In the genomic region with DNA sequence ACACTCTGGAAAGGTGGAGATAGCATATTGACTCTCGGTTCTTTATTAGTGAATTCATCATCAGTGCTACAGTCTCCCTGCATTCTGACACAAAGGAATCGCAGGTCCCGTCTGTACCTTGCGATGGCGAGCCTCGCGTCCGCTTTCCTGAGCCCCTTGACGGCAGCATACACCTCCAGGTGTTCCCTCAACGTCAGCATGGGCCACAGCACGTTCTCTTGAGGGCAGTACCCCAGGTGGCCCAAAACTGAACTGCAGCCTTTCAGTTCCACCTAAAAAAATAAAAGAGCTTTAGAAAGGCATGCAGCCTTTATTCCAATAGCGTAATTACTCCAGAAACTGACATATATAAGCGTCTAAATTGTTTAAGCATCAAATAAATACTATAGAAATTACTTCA, we compare ENCODE assay signal across 10 cellular contexts. TPM values are rescaled to one million over a fixed set of nuclear protein-coding genes. Genes with fewer than 3 reads are reported as not detected.
DNase-seq lines count a peak whose midpoint lies in the region; ATAC-seq, FAIRE-seq and TF ChIP-seq lines count a peak whose summit lies in the region.
"Had no signal": no experiment of that assay in that cellular context is flagged by ENCODE, and none has a peak within 500 bp of the region (broad histone marks: within the 10 kb centered on the region; RNA-seq: fewer than 3 reads in every experiment).

No MANE protein-coding gene starts in this region.

- H3K27me3 ChIP-seq in pancreas: no peaks in the 10 kb centered on the region

- H3K9me3 Mint-ChIP-seq in dendritic cell treated with granulocyte-macrophage colony-stimulating factor and Interleukin-4, amounts not matched to agents 40 ng/mL and 50 ng/mL, for 4 days: peaks cover 84% of the 10 kb centered on the region

- H3K4me1 ChIP-seq in pancreas: no peaks in the 10 kb centered on the region

- WGBS in pancreas, 2 donors: 72 to 76% methylated on average over 13 of the region's 13 CpGs

- peaks cover 100% of the 10 kb centered on the region for H3K36me3 Mint-ChIP-seq in dendritic cell treated with granulocyte-macrophage colony-stimulating factor and Interleukin-4, amounts not matched to agents 40 ng/mL and 50 ng/mL, for 4 days (ENCODE audit: low read depth)

- H3K27ac Mint-ChIP-seq in dendritic cell treated with granulocyte-macrophage colony-stimulating factor and Interleukin-4, amounts not matched to agents 40 ng/mL and 50 ng/mL, for 4 days: peak overlapping the region; percentile 11

- no peaks in the 10 kb centered on the region for H3K27me3 Mint-ChIP-seq in dendritic cell treated with granulocyte-macrophage colony-stimulating factor and Interleukin-4, amounts not matched to agents 40 ng/mL and 50 ng/mL, for 4 days

- no peak for FAIRE-seq in pancreas (lab: Jason Lieb, UNC)
- FAIRE-seq: islet of Langerhans had no signal

- H3K36me3 ChIP-seq in pancreas: no peaks in the 10 kb centered on the region

- peaks cover 25% of the 10 kb centered on the region for H3K4me1 Mint-ChIP-seq in dendritic cell treated with granulocyte-macrophage colony-stimulating factor and Interleukin-4, amounts not matched to agents 40 ng/mL and 50 ng/mL, for 4 days (ENCODE audit: low read depth)

- ATAC-seq in pancreas: peak in 3 of 4 donors; percentile 12 to 62 (median 53)

- TF ChIP-seq CTCF in GM12864 (IDR thresholded peaks at IDR 0.05; ENCODE audit: low read depth, low read length, missing control alignments): peak; percentile 29
- TF ChIP-seq CTCF in pancreas (IDR thresholded peaks at IDR 0.05): peak in 1 of 4 donors; percentile 18

- H3K4me3 ChIP-seq in GM12864 (ENCODE audit: low read depth, low read length): no peak overlapping the region
- H3K4me3 ChIP-seq in pancreas: no peak overlapping the region

- DNase-seq in GM12864 (ENCODE audit: low read depth): no peak
- DNase-seq in NCI-H510A treated with DMSO at 0.1 percent for 48 hours (lab: John Stamatoyannopoulos, UW): peak; percentile 74
- DNase-seq in pancreas: peak in 1 of 6 donors; percentile 38
- no peak for DNase-seq in mesenteric fat pad (ENCODE audit: low spot score)
- DNase-seq in putamen (ENCODE audit: low spot score): no peak
- no peak for DNase-seq in hypothalamus (lab: John Stamatoyannopoulos, UW)
- DNase-seq: activated CD4-positive, alpha-beta T cell treated with anti-CD3 and anti-CD28 coated beads for 1 hour; NCI-H187 had no signal

- no peak overlapping the region for H3K4me3 Mint-ChIP-seq in dendritic cell treated with granulocyte-macrophage colony-stimulating factor and Interleukin-4, amounts not matched to agents 40 ng/mL and 50 ng/mL, for 4 days

- H3K27ac ChIP-seq in pancreas: no peak overlapping the region

- no peaks in the 10 kb centered on the region for H3K9me3 ChIP-seq in pancreas

- intact Hi-C loops in dendritic cell treated with granulocyte-macrophage colony-stimulating factor and Interleukin-4, amounts not matched to agents 40 ng/mL and 50 ng/mL, for 4 days (cut with micrococcal nuclease): no loop called here
- intact Hi-C loops in pancreas (cut with DNase I): no loop called here

RNA-seq across cellular contexts. Expression of a gene that starts 24.2 kb away (rescaled TPM):
- total RNA-seq in pancreas (1 to 10 TPM in 5 of 6 donors, under 1 TPM in 1; 0.76 to 4.5 (median 2.4) TPM), mesenteric fat pad (57.5 TPM)
- 1 to 10 TPM; 1.7 to 2.8 TPM for polyA plus RNA-seq in pancreas

RNA-seq across cellular contexts. Expression of a gene that starts 56.8 kb away (rescaled TPM):
- total RNA-seq in pancreas (10 to 100 TPM in 1 of 6 donors, 1 to 10 TPM in 4, under 1 TPM in 1; 0.85 to 11.0 (median 4.4) TPM), mesenteric fat pad (106 TPM)
- polyA plus RNA-seq in pancreas: 1 to 10 TPM; 3.5 TPM

Comparison
In these comparisons a context has a peak if more than half of its experiments do, and no peak if none do; other contexts are left out.
1. RNA of a gene that starts 24.2 kb away (total RNA-seq): 57.5 TPM in mesenteric fat pad (single experiment); 0.76 to 4.5 TPM in pancreas; every median in the first group is over 10 times any median in the second.